In the genomic region with DNA sequence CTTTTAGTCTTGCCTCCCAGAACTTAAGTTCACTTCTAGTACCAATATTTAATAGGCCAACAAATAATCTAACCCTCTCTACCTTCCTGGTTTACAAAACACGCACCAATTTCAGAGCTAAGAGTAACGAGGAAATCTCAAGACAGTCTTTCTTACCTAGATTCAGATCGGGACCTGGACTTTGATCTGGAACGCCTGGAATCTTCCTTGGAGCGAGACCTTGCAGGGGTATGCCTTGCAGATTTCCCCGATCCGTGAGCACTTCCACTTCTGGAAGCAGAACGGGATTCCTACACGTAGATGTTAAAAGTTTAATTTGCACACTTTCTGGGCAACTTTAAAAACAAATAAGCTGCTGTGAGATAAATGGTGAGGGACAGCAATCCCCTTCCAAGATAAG, we compare ENCODE assay signal across 14 cellular contexts. TPM values are rescaled to one million over a fixed set of nuclear protein-coding genes. Genes with fewer than 3 reads are reported as not detected.
DNase-seq lines count a peak whose midpoint lies in the region; ATAC-seq lines count a peak whose summit lies in the region.
"Had no signal": no experiment of that assay in that cellular context is flagged by ENCODE, and none has a peak within 500 bp of the region (broad histone marks: within the 10 kb centered on the region; RNA-seq: fewer than 3 reads in every experiment).

No MANE protein-coding gene starts in this region.

- H3K27ac Mint-ChIP-seq in CD4-positive, alpha-beta memory T cell, result peak overlapping the region; percentile 3 to 100 (median 55)
- H3K27ac Mint-ChIP-seq in IgD-negative memory B cell, result peak overlapping the region in 2 of 3 donors; percentile 85 to 95
- peak overlapping the region; percentile 88 for H3K27ac Mint-ChIP-seq in central memory CD8-positive, alpha-beta T cell (ENCODE audit: low read depth)
- H3K27ac Mint-ChIP-seq in naive thymus-derived CD8-positive, alpha-beta T cell, result peak overlapping the region in 6 of 10 donors; percentile 2 to 80 (median 72)

- H3K4me3 ChIP-seq in CD4-positive, alpha-beta memory T cell (ENCODE audit: low read length in 2 of 2), result no peak overlapping the region

- peak in 1 of 5 donors; percentile 0 for DNase-seq in CD4-positive, alpha-beta memory T cell
- DNase-seq in central memory CD8-positive, alpha-beta T cell (ENCODE audit: low spot score in 2 of 2), result no peak
- DNase-seq in naive thymus-derived CD8-positive, alpha-beta T cell, result no peak
- DNase-seq in globus pallidus (ENCODE audit: low spot score), result no peak
- DNase-seq in OCI-M2 (lab: John Stamatoyannopoulos, UW; ENCODE audit: unreplicated experiment), result no peak
- DNase-seq: amniotic stem cell, C1 segment of cervical spinal cord, NCI-H1105 treated with DMSO at 0.1 percent for 48 hours, NCI-H524, occipital lobe, SHP77 treated with DMSO at 0.1 percent for 48 hours had no signal

- no peak for ATAC-seq in central memory CD8-positive, alpha-beta T cell (replicated peaks; ENCODE audit: extremely low read depth, poor library complexity, severe bottlenecking)
- ATAC-seq in naive thymus-derived CD8-positive, alpha-beta T cell, result no peak
- ATAC-seq in HG03457 (IDR thresholded peaks at IDR 0.05; ENCODE audit: unreplicated experiment) (no peak), HG03442 (IDR thresholded peaks at IDR 0.05; ENCODE audit: unreplicated experiment) (no peak)

- H3K9me3 ChIP-seq in CD4-positive, alpha-beta memory T cell (ENCODE audit: control insufficient read depth in 1 of 2, low read length in 2 of 2), result no peaks in the 10 kb centered on the region

- H3K36me3 ChIP-seq in CD4-positive, alpha-beta memory T cell (ENCODE audit: insufficient read depth, low read length), result peaks cover 48% of the 10 kb centered on the region

- peak overlapping the region in 7 of 8 donors; percentile 33 to 98 (median 65) for H3K4me3 Mint-ChIP-seq in CD4-positive, alpha-beta memory T cell
- peak overlapping the region in 2 of 4 donors; percentile 1 to 93 for H3K4me3 Mint-ChIP-seq in IgD-negative memory B cell
- H3K4me3 Mint-ChIP-seq in central memory CD8-positive, alpha-beta T cell, result peak overlapping the region; percentile 71
- H3K4me3 Mint-ChIP-seq in naive thymus-derived CD8-positive, alpha-beta T cell, result peak overlapping the region; percentile 2 to 99 (median 55)

- H3K36me3 Mint-ChIP-seq in CD4-positive, alpha-beta memory T cell, result peaks cover 55 to 97% of the 10 kb centered on the region in 2 donors
- H3K36me3 Mint-ChIP-seq in IgD-negative memory B cell, result peaks cover 4% of the 10 kb centered on the region
- peaks cover 89% of the 10 kb centered on the region for H3K36me3 Mint-ChIP-seq in central memory CD8-positive, alpha-beta T cell (ENCODE audit: insufficient read depth)
- H3K36me3 Mint-ChIP-seq in naive thymus-derived CD8-positive, alpha-beta T cell, result peaks cover 1 to 99% (median 40%) of the 10 kb centered on the region in 3 donors

- H3K27ac ChIP-seq in CD4-positive, alpha-beta memory T cell (ENCODE audit: low read depth, low read length), result no peak overlapping the region

- H3K27me3 ChIP-seq in CD4-positive, alpha-beta memory T cell (ENCODE audit: insufficient read depth, low read length), result no peaks in the 10 kb centered on the region

- H3K4me1 ChIP-seq in CD4-positive, alpha-beta memory T cell (ENCODE audit: insufficient read depth, low read length), result peaks cover 72% of the 10 kb centered on the region

- peaks cover 59 to 93% (median 74%) of the 10 kb centered on the region in 4 donors for H3K4me1 Mint-ChIP-seq in CD4-positive, alpha-beta memory T cell
- H3K4me1 Mint-ChIP-seq in IgD-negative memory B cell, result peaks cover 54 to 69% (median 60%) of the 10 kb centered on the region in 3 donors
- peaks cover 72% of the 10 kb centered on the region for H3K4me1 Mint-ChIP-seq in central memory CD8-positive, alpha-beta T cell
- H3K4me1 Mint-ChIP-seq in naive thymus-derived CD8-positive, alpha-beta T cell, result peaks cover 50 to 87% (median 81%) of the 10 kb centered on the region in 4 donors

- peaks cover 0 to 6% (median 0%) of the 10 kb centered on the region in 8 donors for H3K9me3 Mint-ChIP-seq in CD4-positive, alpha-beta memory T cell
- H3K9me3 Mint-ChIP-seq in IgD-negative memory B cell, result no peaks in the 10 kb centered on the region
- H3K9me3 Mint-ChIP-seq in central memory CD8-positive, alpha-beta T cell, result no peaks in the 10 kb centered on the region
- H3K9me3 Mint-ChIP-seq in naive thymus-derived CD8-positive, alpha-beta T cell, result no peaks in the 10 kb centered on the region

- intact Hi-C loops in CD4-positive, alpha-beta memory T cell (cut with micrococcal nuclease), result no loop called here

- CTCF ChIA-PET in CD4-positive, alpha-beta memory T cell (lab: Charles Lee; ENCODE audit: partially characterized antibody), result interaction anchor here (1.0 to 12.4 kb wide), 2 partner anchors 9 to 16 kb away, joined by 3 to 143 read pairs; no protein-coding TSS in a partner anchor

- POLR2A ChIA-PET in CD4-positive, alpha-beta memory T cell (lab: Charles Lee; ENCODE audit: partially characterized antibody), result interaction anchor here (1.3 to 6.6 kb wide), 3 partner anchors 8 to 13 kb away, joined by 3 to 95 read pairs (median 44); partner anchors contain the start of gene TRA2B
- POLR2A ChIA-PET in naive thymus-derived CD8-positive, alpha-beta T cell (lab: Charles Lee), result no interaction called here

- H3K27me3 Mint-ChIP-seq in CD4-positive, alpha-beta memory T cell, result no peaks in the 10 kb centered on the region
- no peaks in the 10 kb centered on the region for H3K27me3 Mint-ChIP-seq in IgD-negative memory B cell
- no peaks in the 10 kb centered on the region for H3K27me3 Mint-ChIP-seq in central memory CD8-positive, alpha-beta T cell
- H3K27me3 Mint-ChIP-seq in naive thymus-derived CD8-positive, alpha-beta T cell, result no peaks in the 10 kb centered on the region

RNA-seq across cellular contexts. Expression of gene TRA2B, which starts 11.4 kb away (rescaled TPM):
- 100 to 1,000 TPM; 179 to 181 TPM for total RNA-seq in CD4-positive, alpha-beta memory T cell
- 100 to 1,000 TPM; 121 to 178 TPM for polyA plus RNA-seq in CD4-positive, alpha-beta memory T cell
- 358 TPM for polyA plus RNA-seq in IgD-negative memory B cell
- 100 to 1,000 TPM; 218 to 229 TPM for total RNA-seq in naive thymus-derived CD8-positive, alpha-beta T cell
- 100 to 1,000 TPM; 176 to 226 (median 184) TPM for polyA plus RNA-seq in naive thymus-derived CD8-positive, alpha-beta T cell
